Comparison of ENCODE assay signal across 10 cellular contexts in the genomic region with DNA sequence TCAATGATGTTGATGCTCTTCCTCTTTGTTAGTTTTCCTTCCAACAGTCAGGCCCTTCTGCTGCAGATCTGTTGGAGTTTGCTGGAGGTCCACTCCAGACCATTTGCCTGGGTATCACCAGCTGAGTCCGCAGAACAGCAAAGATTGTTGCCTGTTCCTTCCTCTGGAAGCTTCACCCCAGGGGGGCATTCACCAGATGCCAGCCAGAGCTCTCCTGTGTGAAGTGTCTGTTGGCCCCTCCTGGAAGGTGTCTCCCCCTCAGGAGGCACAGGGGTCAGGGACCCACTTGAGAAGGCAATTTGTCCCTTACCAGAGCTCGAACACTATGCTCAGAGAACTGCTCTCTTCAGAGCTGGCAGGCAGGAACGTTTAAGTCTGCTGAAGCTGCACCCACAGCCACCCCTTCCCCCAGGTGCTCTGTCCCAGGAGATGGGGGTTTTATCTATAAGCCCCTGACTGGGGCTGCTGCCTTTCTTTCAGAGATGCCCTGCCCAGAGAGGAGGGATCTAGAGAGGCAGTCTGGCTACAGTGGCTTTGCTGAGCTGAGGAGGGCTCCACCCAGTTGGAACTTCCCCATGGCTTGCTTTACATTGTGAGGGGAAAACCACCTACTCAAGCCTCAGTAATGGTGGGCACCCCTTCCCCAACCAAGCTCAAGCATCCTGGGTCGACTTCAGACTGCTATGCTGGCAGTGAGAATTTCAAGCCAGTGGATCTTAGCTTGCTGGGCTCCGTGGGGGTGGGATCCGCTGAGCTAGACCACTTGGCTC. TPM values are rescaled to one million over a fixed set of nuclear protein-coding genes. Genes with fewer than 3 reads are reported as not detected.
DNase-seq lines count a peak whose midpoint lies in the region; ATAC-seq, FAIRE-seq and TF ChIP-seq lines count a peak whose summit lies in the region.
"Not testable (repeated sequence)": the region's sequence is repeated elsewhere in the genome, so short reads cannot be mapped to it uniquely, and the experiment has no call there.
"Had no signal": no experiment of that assay in that cellular context is flagged by ENCODE, and none has a peak within 500 bp of the region (broad histone marks: within the 10 kb centered on the region; RNA-seq: fewer than 3 reads in every experiment).

No MANE protein-coding gene starts in this region.

- not testable (repeated sequence) for TF ChIP-seq EP300 in H1 (IDR thresholded peaks at IDR 0.05; ENCODE audit: borderline replicate concordance in 1 of 2, low read depth in 2 of 2, low read length in 2 of 2)

- TF ChIP-seq POLR2A in H1 (IDR thresholded peaks at IDR 0.05; ENCODE audit: control extremely low read depth in 1 of 2, low read depth in 2 of 2, low read length in 2 of 2), result not testable (repeated sequence)

- not testable (repeated sequence) for H3K56ac ChIP-seq in H1 (replicated peaks; ENCODE audit: insufficient read length, low read depth, low read length)

- H3K27ac ChIP-seq in RWPE1, result 0 out of 2 replicates have a peak overlapping the region, but pooled peaks have one; percentile 9
- H3K27ac ChIP-seq in H1 (ENCODE audit: low read depth, low read length), result not testable (repeated sequence)

- H2BK20ac ChIP-seq in H1 (ENCODE audit: low read length), result not testable (repeated sequence)

- not testable (repeated sequence) for H3K79me1 ChIP-seq in H1 (ENCODE audit: low read depth, low read length)

- H3K36me3 Mint-ChIP-seq in activated B cell treated with CpG ODN at 0.5 μM for 24 hours (ENCODE audit: low read depth); naive B cell: not testable (repeated sequence)
- H3K36me3 Mint-ChIP-seq in memory B cell, result peaks cover 12% of the 10 kb centered on the region
- H3K36me3 Mint-ChIP-seq in stimulated activated naive B cell treated with anti-CD40 and anti-IgM and Interleukin-4, amounts not matched to agents 10 μg/mL and 1 μg/mL and 100 μg/mL, for 72 hours, result peaks cover 26 to 44% of the 10 kb centered on the region in 2 donors

- not testable (repeated sequence) for H3K27me3 ChIP-seq in H1 (replicated peaks in 1 of 4; ENCODE audit: control insufficient read depth in 3 of 4, extremely low read depth in 1 of 4, insufficient read depth in 3 of 4, low read length in 3 of 4)

- TF ChIP-seq RAD21 in H1 (IDR thresholded peaks at IDR 0.05 in 1 of 2, conservative IDR thresholded peaks at IDR 0.05 in 1 of 2; ENCODE audit: low read depth in 2 of 2, low read length in 2 of 2), result not testable (repeated sequence)

- not testable (repeated sequence) for H4K8ac ChIP-seq in H1 (ENCODE audit: extremely low read depth, insufficient read depth, low read length)

- H2BK12ac ChIP-seq in H1 (ENCODE audit: low read depth, low read length), result not testable (repeated sequence)

- CTCF ChIA-PET in RWPE1 (lab: Yijun Ruan, JAX) (interaction anchor here (0.6 kb wide), 1 partner anchor 47 kb away, joined by 3 read pairs; no protein-coding TSS in a partner anchor), H1 (lab: Charles Lee; ENCODE audit: partially characterized antibody) (interaction anchor here (1.0 to 1.7 kb wide), 3 partner anchors 11 to 436 kb away, joined by 3 to 5 read pairs (median 3); no protein-coding TSS in a partner anchor)
- CTCF ChIA-PET in activated B cell treated with CpG ODN at 0.5 μM for 24 hours (lab: Charles Lee), result not testable (repeated sequence)

- not testable (repeated sequence) for DNase-seq in RWPE1 (ENCODE audit: low spot score); activated B cell treated with CpG ODN at 0.5 μM for 24 hours; H1 (ENCODE audit: low read depth in 1 of 2, low spot score in 2 of 2); memory B cell (ENCODE audit: low spot score in 2 of 2); naive B cell
- peak; percentile 4 for DNase-seq in stimulated activated naive B cell treated with anti-CD40 and anti-IgM and Interleukin-4, amounts not matched to agents 10 μg/mL and 1 μg/mL and 100 μg/mL, for 72 hours

- not testable (repeated sequence) for H3K9ac ChIP-seq in H1 (replicated peaks in 1 of 4; ENCODE audit: extremely low read depth in 1 of 4, low read depth in 3 of 4, low read length in 3 of 4)

- not testable (repeated sequence) for FAIRE-seq in H1 (lab: Jason Lieb, UNC)

- POLR2A ChIA-PET in RWPE1 (lab: Yijun Ruan, JAX; ENCODE audit: low non-redundant PET); activated B cell treated with CpG ODN at 0.5 μM for 24 hours (lab: Charles Lee); H1 (lab: Charles Lee; ENCODE audit: partially characterized antibody): not testable (repeated sequence)

- H3K36me3 ChIP-seq in H1 (ENCODE audit: control insufficient read depth in 2 of 4, insufficient read depth in 4 of 4, low read length in 3 of 4), result not testable (repeated sequence)

- H2BK120ac ChIP-seq in H1 (replicated peaks; ENCODE audit: low read depth, low read length), result not testable (repeated sequence)

- not testable (repeated sequence) for H4K20me1 ChIP-seq in H1 (replicated peaks in 1 of 2; ENCODE audit: control insufficient read depth in 1 of 2, insufficient read depth in 2 of 2, low read length in 2 of 2)

- not testable (repeated sequence) for H4K5ac ChIP-seq in H1 (ENCODE audit: insufficient read length, low read depth, low read length)

- not testable (repeated sequence) for H2AK5ac ChIP-seq in H1 (ENCODE audit: low read depth, low read length)

- H2BK15ac ChIP-seq in H1 (ENCODE audit: low read length), result not testable (repeated sequence)

- not testable (repeated sequence) for H3K4me1 Mint-ChIP-seq in activated B cell treated with CpG ODN at 0.5 μM for 24 hours, memory B cell
- peaks cover 13 to 18% (median 17%) of the 10 kb centered on the region in 3 donors for H3K4me1 Mint-ChIP-seq in naive B cell
- peaks cover 17 to 39% of the 10 kb centered on the region in 2 donors for H3K4me1 Mint-ChIP-seq in stimulated activated naive B cell treated with anti-CD40 and anti-IgM and Interleukin-4, amounts not matched to agents 10 μg/mL and 1 μg/mL and 100 μg/mL, for 72 hours

- not testable (repeated sequence) for H2BK5ac ChIP-seq in H1 (ENCODE audit: low read depth, low read length)

- not testable (repeated sequence) for H3K23ac ChIP-seq in H1 (ENCODE audit: insufficient read length)

- not testable (repeated sequence) for H3K18ac ChIP-seq in H1 (ENCODE audit: extremely low read depth, low read length)

- not testable (repeated sequence) for H3K27me3 Mint-ChIP-seq in activated B cell treated with CpG ODN at 0.5 μM for 24 hours; memory B cell; naive B cell; stimulated activated naive B cell treated with anti-CD40 and anti-IgM and Interleukin-4, amounts not matched to agents 10 μg/mL and 1 μg/mL and 100 μg/mL, for 72 hours

- H3K4me2 ChIP-seq in H1 (ENCODE audit: insufficient read depth in 1 of 2, low read depth in 2 of 2, low read length in 2 of 2), result not testable (repeated sequence)

- H3K4ac ChIP-seq in H1 (replicated peaks; ENCODE audit: insufficient read length, low read depth, low read length), result not testable (repeated sequence)

- WGBS in H1 (ENCODE audit: extremely low coverage in 1 of 2, insufficient coverage in 1 of 2, insufficient read length in 1 of 2, insufficient replicate concordance in 2 of 2, low coverage in 1 of 2, low lambda C conversion rate in 2 of 2, missing lambda C conversion rate in 1 of 2), 2 experiments, result 90% methylated on average over 5 of the region's 6 CpGs; no CpG with 5 or more reads in 1 of the 2 experiments

- ATAC-seq in GM18907 (IDR thresholded peaks at IDR 0.05; ENCODE audit: unreplicated experiment), result peak; percentile 56
- ATAC-seq in HG02852 (IDR thresholded peaks at IDR 0.05; ENCODE audit: unreplicated experiment), result peak; percentile 61
- peak; percentile 57 for ATAC-seq in activated B cell treated with CpG ODN at 0.5 μM for 24 hours (ENCODE audit: low read depth)
- ATAC-seq in memory B cell (ENCODE audit: low read depth), result peak; percentile 44
- peak; percentile 52 to 60 for ATAC-seq in naive B cell (ENCODE audit: low read depth in 2 of 2)
- ATAC-seq in stimulated activated naive B cell treated with anti-CD40 and anti-IgM and Interleukin-4, amounts not matched to agents 10 μg/mL and 1 μg/mL and 100 μg/mL, for 72 hours (replicated peaks), result peak; percentile 44 to 57

- H3K9me3 Mint-ChIP-seq in activated B cell treated with CpG ODN at 0.5 μM for 24 hours, memory B cell: not testable (repeated sequence)
- peaks cover 5 to 30% (median 17%) of the 10 kb centered on the region in 7 donors for H3K9me3 Mint-ChIP-seq in naive B cell
- H3K9me3 Mint-ChIP-seq in stimulated activated naive B cell treated with anti-CD40 and anti-IgM and Interleukin-4, amounts not matched to agents 10 μg/mL and 1 μg/mL and 100 μg/mL, for 72 hours, result peaks cover 10 to 19% of the 10 kb centered on the region in 2 donors

- H4K91ac ChIP-seq in H1 (replicated peaks; ENCODE audit: insufficient read length, low read length), result not testable (repeated sequence)

- TF ChIP-seq CTCF in RWPE1 (conservative IDR thresholded peaks at IDR 0.05; ENCODE audit: low read depth); activated B cell treated with CpG ODN at 0.5 μM for 24 hours (IDR thresholded peaks at IDR 0.05); H1 (IDR thresholded peaks at IDR 0.05; ENCODE audit: control extremely low read depth in 1 of 3, insufficient read depth in 1 of 3, low read depth in 1 of 3, low read length in 3 of 3): not testable (repeated sequence)

- H3K14ac ChIP-seq in H1 (ENCODE audit: insufficient read length), result not testable (repeated sequence)

- H3K4me3 Mint-ChIP-seq in activated B cell treated with CpG ODN at 0.5 μM for 24 hours; memory B cell; naive B cell; stimulated activated naive B cell treated with anti-CD40 and anti-IgM and Interleukin-4, amounts not matched to agents 10 μg/mL and 1 μg/mL and 100 μg/mL, for 72 hours: not testable (repeated sequence)

- not testable (repeated sequence) for H2AFZ ChIP-seq in H1 (ENCODE audit: low read length)

- intact Hi-C loops in activated B cell treated with CpG ODN at 0.5 μM for 24 hours (cut with micrococcal nuclease), result not testable (repeated sequence)

- not testable (repeated sequence) for H3K23me2 ChIP-seq in H1 (ENCODE audit: low read depth, low read length)

- not testable (repeated sequence) for H3K9me3 ChIP-seq in H1 (ENCODE audit: insufficient read depth in 2 of 2, low read depth in 1 of 2, low read length in 1 of 2)

- not testable (repeated sequence) for H3K27ac Mint-ChIP-seq in activated B cell treated with CpG ODN at 0.5 μM for 24 hours; memory B cell; naive B cell; stimulated activated naive B cell treated with anti-CD40 and anti-IgM and Interleukin-4, amounts not matched to agents 10 μg/mL and 1 μg/mL and 100 μg/mL, for 72 hours

- H3K79me2 ChIP-seq in H1 (ENCODE audit: control insufficient read depth in 1 of 2, insufficient read depth in 2 of 2, low read length in 2 of 2), result not testable (repeated sequence)

- H3K4me1 ChIP-seq in H1 (replicated peaks in 1 of 4; ENCODE audit: control insufficient read depth in 3 of 4, insufficient read depth in 4 of 4, low read length in 3 of 4), result not testable (repeated sequence)

- not testable (repeated sequence) for H3K4me3 ChIP-seq in H1 (ENCODE audit: extremely low read depth in 1 of 4, insufficient read depth in 2 of 4, low read depth in 3 of 4, low read length in 4 of 4)

RNA-seq across cellular contexts. Expression of gene AHR, which starts 55.4 kb away (rescaled TPM):
- total RNA-seq in activated B cell treated with CpG ODN at 0.5 μM for 24 hours, result 21.4 and 24.4 TPM in 2 replicates
- total RNA-seq in H1 (2021; fragmentation: NEBNext Ultra II Directional; extraction: Animal tissue kit (Norgen Biotek cat#: 25700)), result 8.7 and 9.7 TPM in 2 replicates
- polyA plus RNA-seq in H1 (2011; rRNA removed) (1.1 and 1.4 TPM in 2 replicates), naive B cell (ENCODE audit: low read depth in 6 of 6) (1 to 10 TPM in 5 of 6 donors, under 1 TPM in 1; 0.33 to 3.2 (median 2.1) TPM)
- 0.93 TPM for polyA plus RNA-seq in H1 (2011; cell fraction: cytosol; rRNA removed)
- polyA plus RNA-seq in H1 (2011; cell fraction: nucleus; rRNA removed), result 2.1 TPM
- polyA plus RNA-seq in H1 (2012, experiment 1 of 2), result 3.4 to 5.1 TPM (median 4.7 TPM) in 4 replicates
- polyA plus RNA-seq in H1 (2012, experiment 2 of 2), result 0.45 TPM
- polyA plus RNA-seq in H1 (2013, experiment 1 of 2), result 4.2 TPM
- polyA plus RNA-seq in H1 (2013, experiment 2 of 2), result 3.7 TPM
- 3.2 and 3.6 TPM in 2 replicates for polyA minus RNA-seq in H1 (2011; rRNA and poly(A)+ RNA removed)
- polyA minus RNA-seq in H1 (2011; cell fraction: cytosol; rRNA and poly(A)+ RNA removed), result 5.1 TPM
- polyA minus RNA-seq in H1 (2011; cell fraction: nucleus; rRNA and poly(A)+ RNA removed), result 19.5 TPM
- total RNA-seq: A172, G401 had no signal
